In genomic region chr18:45637546-45638327, GRCh38 we compare ENCODE assay signal across 18 cellular contexts. TPM values are rescaled to one million over a fixed set of nuclear protein-coding genes. Genes with fewer than 3 reads are reported as not detected.
A peak's percentile ranks its signal among the peaks of the same experiment; 100 is the strongest.
DNase-seq lines count a peak whose midpoint lies in the region; TF ChIP-seq lines count a peak whose summit lies in the region.
"Had no signal": no experiment of that assay in that cellular context is flagged by ENCODE, and none has a peak within 500 bp of the region (broad histone marks: within the 10 kb centered on the region; RNA-seq: fewer than 3 reads in every experiment).

No MANE protein-coding gene starts in this region.

- H3K4me3 Mint-ChIP-seq in chondrocyte (ENCODE audit: unreplicated experiment): no peak overlapping the region
- no peak overlapping the region for H3K4me3 Mint-ChIP-seq in nephron progenitor cell
- H3K4me3 Mint-ChIP-seq: activated CD4-positive, alpha-beta memory T cell treated with anti-CD3 and anti-CD28 coated beads for 36 hours; stimulated activated naive CD8-positive, alpha-beta T cell treated with anti-CD3 and anti-CD28 coated beads, Interleukin-15, Interleukin-2, amounts not matched to agents 100 ng/mL and 50 ng/mL, for 24 hours had no signal

- TF ChIP-seq POLR2A in vagina (IDR thresholded peaks at IDR 0.05): no peak

- H3K27me3 ChIP-seq in vagina: no peaks in the 10 kb centered on the region
- H3K27me3 ChIP-seq: hepatocyte had no signal

- peak overlapping the region; percentile 81 for H3K27ac ChIP-seq in vagina
- H3K27ac ChIP-seq: 22Rv1, brain microvascular endothelial cell, hepatocyte had no signal

- H3K27me3 Mint-ChIP-seq in chondrocyte (ENCODE audit: low read depth) (no peaks in the 10 kb centered on the region), nephron progenitor cell (ENCODE audit: low read depth, poor library complexity) (peaks cover 7% of the 10 kb centered on the region)
- H3K27me3 Mint-ChIP-seq: activated CD4-positive, alpha-beta memory T cell treated with anti-CD3 and anti-CD28 coated beads for 36 hours; stimulated activated naive CD8-positive, alpha-beta T cell treated with anti-CD3 and anti-CD28 coated beads, Interleukin-15, Interleukin-2, amounts not matched to agents 100 ng/mL and 50 ng/mL, for 24 hours had no signal

- intact Hi-C loops in vagina (cut with DNase I): no loop called here

- no peak overlapping the region for H3K4me3 ChIP-seq in vagina
- H3K4me3 ChIP-seq: hepatocyte had no signal

- H3K4me1 Mint-ChIP-seq in chondrocyte (ENCODE audit: low read depth): peaks cover 35% of the 10 kb centered on the region
- H3K4me1 Mint-ChIP-seq in nephron progenitor cell: no peaks in the 10 kb centered on the region

- no peaks in the 10 kb centered on the region for H3K9me3 ChIP-seq in vagina

- DNase-seq in SIG-M5 treated with dmso at 0.1 percent for 504 hours (lab: John Stamatoyannopoulos, UW; ENCODE audit: unreplicated experiment): peak; percentile 70
- no peak for DNase-seq in SIG-M5 (lab: John Stamatoyannopoulos, UW)
- no peak for DNase-seq in chondrocyte (ENCODE audit: low spot score)
- no peak for DNase-seq in nephron progenitor cell
- DNase-seq in vagina (ENCODE audit: extremely low spot score in 2 of 2): no peak
- no peak for DNase-seq in stimulated activated CD4-positive, alpha-beta T cell treated with anti-CD3 and anti-CD28 coated beads, Interleukin-15, amount 100 ng/mL, for 24 hours
- no peak for DNase-seq in occipital lobe (lab: John Stamatoyannopoulos, UW)
- DNase-seq in activated naive CD4-positive, alpha-beta T cell treated with anti-CD3 and anti-CD28 coated beads, Interleukin-2, amount 50 U/mL, for 16 hours: no peak
- DNase-seq: activated CD4-positive, alpha-beta memory T cell treated with anti-CD3 and anti-CD28 coated beads for 36 hours; activated effector memory CD4-positive, alpha-beta T cell treated with Interleukin-2 at 50 U/mL for 16 hours; brain microvascular endothelial cell; COR-L47; effector memory CD4-positive, alpha-beta T cell; NCI-H2171 had no signal

- H3K27ac Mint-ChIP-seq in chondrocyte (ENCODE audit: unreplicated experiment): peak overlapping the region; percentile 70
- H3K27ac Mint-ChIP-seq in nephron progenitor cell: peak overlapping the region; percentile 86
- H3K27ac Mint-ChIP-seq: activated CD4-positive, alpha-beta memory T cell treated with anti-CD3 and anti-CD28 coated beads for 36 hours; stimulated activated naive CD8-positive, alpha-beta T cell treated with anti-CD3 and anti-CD28 coated beads, Interleukin-15, Interleukin-2, amounts not matched to agents 100 ng/mL and 50 ng/mL, for 24 hours had no signal

- no peaks in the 10 kb centered on the region for H3K36me3 ChIP-seq in vagina
- H3K36me3 ChIP-seq: brain microvascular endothelial cell had no signal

- no peak for TF ChIP-seq CTCF in chondrocyte (IDR thresholded peaks at IDR 0.05)
- TF ChIP-seq CTCF in nephron progenitor cell (IDR thresholded peaks at IDR 0.05): no peak
- TF ChIP-seq CTCF in vagina (IDR thresholded peaks at IDR 0.05): no peak

- H3K9me3 Mint-ChIP-seq in chondrocyte (ENCODE audit: low read depth) (no peaks in the 10 kb centered on the region), nephron progenitor cell (no peaks in the 10 kb centered on the region)
- H3K9me3 Mint-ChIP-seq: activated CD4-positive, alpha-beta memory T cell treated with anti-CD3 and anti-CD28 coated beads for 36 hours; stimulated activated naive CD8-positive, alpha-beta T cell treated with anti-CD3 and anti-CD28 coated beads, Interleukin-15, Interleukin-2, amounts not matched to agents 100 ng/mL and 50 ng/mL, for 24 hours had no signal

- H3K36me3 Mint-ChIP-seq in chondrocyte (ENCODE audit: low read depth) (no peaks in the 10 kb centered on the region), nephron progenitor cell (ENCODE audit: low read depth) (no peaks in the 10 kb centered on the region)
- H3K36me3 Mint-ChIP-seq: activated CD4-positive, alpha-beta memory T cell treated with anti-CD3 and anti-CD28 coated beads for 36 hours had no signal

- H3K4me1 ChIP-seq in vagina: peaks cover 43% of the 10 kb centered on the region

RNA-seq across cellular contexts. Expression of gene SLC14A2, which starts 22.5 kb away (rescaled TPM):
- total RNA-seq in chondrocyte (not detected in 3 replicates), vagina (not detected), occipital lobe (0.16 TPM)
- total RNA-seq: OCI-LY7 had no signal
